22 cellular contexts compared by ENCODE assay signal in the genomic region with DNA sequence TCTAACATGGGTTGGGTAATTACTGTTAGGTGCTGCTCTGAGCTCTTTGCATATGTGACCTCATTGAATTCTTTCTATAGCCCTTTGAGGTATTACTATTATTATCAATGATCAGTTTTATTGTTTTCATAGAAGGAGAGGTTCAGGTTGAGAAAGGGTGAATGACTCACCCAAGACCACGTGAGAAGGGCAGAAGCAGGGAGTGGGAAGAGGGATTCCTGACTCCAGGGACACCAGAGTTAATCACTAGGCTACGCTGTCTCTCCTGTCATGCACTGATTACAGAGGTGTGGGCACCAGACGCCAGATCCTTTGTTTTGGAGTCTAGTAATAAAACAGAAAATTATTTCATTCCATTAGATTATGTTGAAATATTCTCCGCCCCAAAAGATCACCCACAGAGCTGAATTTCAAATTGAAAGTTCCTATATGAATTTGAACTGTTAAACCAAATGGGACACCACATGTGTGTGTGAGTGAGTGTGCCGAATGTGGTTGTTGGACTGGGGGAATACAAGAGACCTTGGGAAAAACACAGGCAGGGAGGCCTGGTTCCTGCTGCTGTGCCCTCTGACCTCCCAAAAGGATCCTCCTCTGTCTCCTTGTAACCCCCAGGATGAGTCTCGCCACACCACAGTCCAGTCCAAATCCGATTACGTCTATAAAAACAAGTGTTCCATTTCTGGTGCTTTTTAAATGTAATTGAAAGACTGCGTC.
DNase-seq lines count a peak whose midpoint lies in the region; ATAC-seq and TF ChIP-seq lines count a peak whose summit lies in the region.
"Had no signal": no experiment of that assay in that cellular context is flagged by ENCODE, and none has a peak within 500 bp of the region (broad histone marks: within the 10 kb centered on the region; RNA-seq: fewer than 3 reads in every experiment).

No MANE protein-coding gene starts in this region.

- H3K9me3 ChIP-seq in testis: no peaks in the 10 kb centered on the region

- H3K9me3 Mint-ChIP-seq in activated CD4-positive, alpha-beta memory T cell treated with anti-CD3 and anti-CD28 coated beads for 36 hours: no peaks in the 10 kb centered on the region
- H3K9me3 Mint-ChIP-seq: activated naive CD4-positive, alpha-beta T cell treated with anti-CD3 and anti-CD28 coated beads for 36 hours; activated T-cell treated with anti-CD3 and anti-CD28 coated beads, Interleukin-2, amount 50 U/mL, for 24 hours; memory B cell; naive thymus-derived CD4-positive, alpha-beta T cell; stimulated activated naive CD8-positive, alpha-beta T cell treated with anti-CD3 and anti-CD28 coated beads, Interleukin-15, Interleukin-2, amounts not matched to agents 100 ng/mL and 50 ng/mL, for 24 hours; type B pancreatic cell had no signal

- H3K36me3 ChIP-seq in testis (ENCODE audit: low read depth, missing control alignments): no peaks in the 10 kb centered on the region

- peak overlapping the region in 1 of 2 donors; percentile 48 for H3K27ac ChIP-seq in testis
- H3K27ac ChIP-seq: SK-N-MC had no signal

- H3K27me3 ChIP-seq in testis: no peaks in the 10 kb centered on the region

- H3K4me1 ChIP-seq in testis: peaks cover 18% of the 10 kb centered on the region

- ATAC-seq in HG02884 (IDR thresholded peaks at IDR 0.05; ENCODE audit: unreplicated experiment): no peak
- ATAC-seq: naive thymus-derived CD4-positive, alpha-beta T cell had no signal

- no peaks in the 10 kb centered on the region for H3K27me3 Mint-ChIP-seq in activated CD4-positive, alpha-beta memory T cell treated with anti-CD3 and anti-CD28 coated beads for 36 hours
- H3K27me3 Mint-ChIP-seq: activated T-cell treated with anti-CD3 and anti-CD28 coated beads, Interleukin-2, amount 50 U/mL, for 24 hours; memory B cell; naive thymus-derived CD4-positive, alpha-beta T cell; stimulated activated naive CD8-positive, alpha-beta T cell treated with anti-CD3 and anti-CD28 coated beads, Interleukin-15, Interleukin-2, amounts not matched to agents 100 ng/mL and 50 ng/mL, for 24 hours; type B pancreatic cell had no signal

- no peak overlapping the region for H3K4me3 Mint-ChIP-seq in activated CD4-positive, alpha-beta memory T cell treated with anti-CD3 and anti-CD28 coated beads for 36 hours
- H3K4me3 Mint-ChIP-seq: activated naive CD4-positive, alpha-beta T cell treated with anti-CD3 and anti-CD28 coated beads for 36 hours; activated T-cell treated with anti-CD3 and anti-CD28 coated beads, Interleukin-2, amount 50 U/mL, for 24 hours; CD4-positive, alpha-beta memory T cell; memory B cell; naive thymus-derived CD4-positive, alpha-beta T cell; stimulated activated naive CD8-positive, alpha-beta T cell treated with anti-CD3 and anti-CD28 coated beads, Interleukin-15, Interleukin-2, amounts not matched to agents 100 ng/mL and 50 ng/mL, for 24 hours; type B pancreatic cell had no signal

- no peak for TF ChIP-seq CTCF in fibroblast of mammary gland (conservative IDR thresholded peaks at IDR 0.05; ENCODE audit: control insufficient read depth, insufficient read depth, low read depth, low read length)
- TF ChIP-seq CTCF in testis (IDR thresholded peaks at IDR 0.05): no peak

- CTCF ChIA-PET in activated CD4-positive, alpha-beta memory T cell treated with anti-CD3 and anti-CD28 coated beads for 36 hours (lab: Charles Lee): no interaction called here

- TF ChIP-seq POLR2A in testis (IDR thresholded peaks at IDR 0.05): no peak

- H3K36me3 Mint-ChIP-seq in activated CD4-positive, alpha-beta memory T cell treated with anti-CD3 and anti-CD28 coated beads for 36 hours: no peaks in the 10 kb centered on the region
- H3K36me3 Mint-ChIP-seq: CD4-positive, alpha-beta memory T cell; memory B cell; naive thymus-derived CD4-positive, alpha-beta T cell had no signal

- WGBS in testis, 2 donors: 64 to 72% methylated on average over 9 of the region's 9 CpGs

- POLR2A ChIA-PET in activated CD4-positive, alpha-beta memory T cell treated with anti-CD3 and anti-CD28 coated beads for 36 hours (lab: Charles Lee): no interaction called here

- DNase-seq in amniotic epithelial cell (ENCODE audit: low read depth): peak; percentile 5
- peak; percentile 66 for DNase-seq in fibroblast of mammary gland (ENCODE audit: low read depth)
- DNase-seq in kidney tubule cell (ENCODE audit: low spot score): peak; percentile 22
- peak; percentile 41 for DNase-seq in testis
- DNase-seq in T1000 (lab: John Stamatoyannopoulos, UW): no peak
- DNase-seq in activated CD4-positive, alpha-beta memory T cell treated with anti-CD3 and anti-CD28 coated beads for 36 hours: no peak
- DNase-seq: activated naive CD4-positive, alpha-beta T cell treated with anti-CD3 and anti-CD28 coated beads for 36 hours; activated T-cell treated with anti-CD3 and anti-CD28 coated beads, Interleukin-2, amount 50 U/mL, for 24 hours; aorta; CD4-positive, alpha-beta memory T cell; DMS153; effector memory CD4-positive, alpha-beta T cell; hippocampal formation; Karpas-422; naive thymus-derived CD4-positive, alpha-beta T cell; NCI-H1105; NCI-H446 treated with DMSO at 0.1 percent for 48 hours had no signal

- H3K27ac Mint-ChIP-seq in activated CD4-positive, alpha-beta memory T cell treated with anti-CD3 and anti-CD28 coated beads for 36 hours: no peak overlapping the region
- H3K27ac Mint-ChIP-seq: activated naive CD4-positive, alpha-beta T cell treated with anti-CD3 and anti-CD28 coated beads for 36 hours; activated T-cell treated with anti-CD3 and anti-CD28 coated beads, Interleukin-2, amount 50 U/mL, for 24 hours; CD4-positive, alpha-beta memory T cell; memory B cell; naive thymus-derived CD4-positive, alpha-beta T cell; stimulated activated naive CD8-positive, alpha-beta T cell treated with anti-CD3 and anti-CD28 coated beads, Interleukin-15, Interleukin-2, amounts not matched to agents 100 ng/mL and 50 ng/mL, for 24 hours; type B pancreatic cell had no signal

- no peak overlapping the region for H3K4me3 ChIP-seq in fibroblast of mammary gland (ENCODE audit: control insufficient read depth, low read depth, low read length)
- H3K4me3 ChIP-seq in testis: no peak overlapping the region
- H3K4me3 ChIP-seq: SK-N-MC had no signal

- H3K4me1 Mint-ChIP-seq in activated CD4-positive, alpha-beta memory T cell treated with anti-CD3 and anti-CD28 coated beads for 36 hours (ENCODE audit: low read depth): no peaks in the 10 kb centered on the region
- H3K4me1 Mint-ChIP-seq: CD4-positive, alpha-beta memory T cell; memory B cell; naive thymus-derived CD4-positive, alpha-beta T cell had no signal

- intact Hi-C loops in testis (cut with DNase I; ENCODE audit: low total_unique reads): no loop called here
- intact Hi-C loops in activated CD4-positive, alpha-beta memory T cell treated with anti-CD3 and anti-CD28 coated beads for 36 hours (cut with micrococcal nuclease): no loop called here

Comparison
In these comparisons a context has a peak if more than half of its experiments do, and no peak if none do; other contexts are left out.
1. DNase-seq: peak in amniotic epithelial cell (single experiment), fibroblast of mammary gland (single experiment), kidney tubule cell (single experiment) and testis (single experiment); none in T1000 (single experiment) and activated CD4-positive, alpha-beta memory T cell treated with anti-CD3 and anti-CD28 coated beads for 36 hours (single experiment).